In genomic region chr6:103872219-103872618, GRCh38 we compare ENCODE assay signal across 18 cellular contexts.
DNase-seq lines count a peak whose midpoint lies in the region; ATAC-seq lines count a peak whose summit lies in the region.
"Had no signal": no experiment of that assay in that cellular context is flagged by ENCODE, and none has a peak within 500 bp of the region (broad histone marks: within the 10 kb centered on the region; RNA-seq: fewer than 3 reads in every experiment).

No MANE protein-coding gene starts in this region.

- no peak overlapping the region for H3K27ac Mint-ChIP-seq in activated T-helper 17 cell treated with anti-CD3 and anti-CD28 coated beads, Interleukin-2, amount 50 U/mL, for 72 hours
- H3K27ac Mint-ChIP-seq: CD4-positive, alpha-beta memory T cell; T-helper 17 cell had no signal

- no peak overlapping the region for H3K4me2 ChIP-seq in neuronal stem cell (ENCODE audit: insufficient read depth, low read length, poor library complexity, severe bottlenecking)
- H3K4me2 ChIP-seq: GM23338 had no signal

- no peaks in the 10 kb centered on the region for H3K36me3 Mint-ChIP-seq in activated T-helper 17 cell treated with anti-CD3 and anti-CD28 coated beads, Interleukin-2, amount 50 U/mL, for 72 hours (ENCODE audit: low read depth)
- H3K36me3 Mint-ChIP-seq: CD4-positive, alpha-beta memory T cell had no signal

- no CpG with 5 or more reads among the region's 2 CpGs for WGBS in neuronal stem cell (ENCODE audit: extremely low coverage in 2 of 2, insufficient read length in 2 of 2, insufficient replicate concordance in 1 of 2), 2 donors

- no peak for ATAC-seq in left lobe of liver
- ATAC-seq in activated T-helper 17 cell treated with anti-CD3 and anti-CD28 coated beads, Interleukin-2, amount 50 U/mL, for 72 hours (replicated peaks), result no peak
- ATAC-seq: K562, T-helper 17 cell had no signal

- no peak overlapping the region for H2BK5ac ChIP-seq in neuronal stem cell (ENCODE audit: low read length)

- H2BK120ac ChIP-seq in neuronal stem cell (ENCODE audit: low read depth, low read length), result no peak overlapping the region

- H2BK15ac ChIP-seq in neuronal stem cell (ENCODE audit: low read length), result no peak overlapping the region

- H3K4me3 ChIP-seq in SK-N-MC, result no peak overlapping the region
- no peak overlapping the region for H3K4me3 ChIP-seq in neuronal stem cell (ENCODE audit: low read length in 2 of 2)
- H3K4me3 ChIP-seq: GM23338, K562 had no signal

- H2AK5ac ChIP-seq in neuronal stem cell (ENCODE audit: low read depth, low read length), result no peak overlapping the region

- no peak overlapping the region for H2BK12ac ChIP-seq in neuronal stem cell (ENCODE audit: low read length)

- H3K4ac ChIP-seq in neuronal stem cell (ENCODE audit: low read length), result no peak overlapping the region

- H3K9ac ChIP-seq in SK-N-MC (ENCODE audit: insufficient read length) (no peak overlapping the region), neuronal stem cell (ENCODE audit: low read depth, low read length, poor library complexity) (no peak overlapping the region)

- no peak overlapping the region for H4K91ac ChIP-seq in neuronal stem cell (ENCODE audit: low read depth, low read length, poor library complexity)

- H3K9me3 ChIP-seq in SK-N-MC (ENCODE audit: low read depth, low read length), result no peaks in the 10 kb centered on the region
- no peaks in the 10 kb centered on the region for H3K9me3 ChIP-seq in neuronal stem cell (replicated peaks in 1 of 2; ENCODE audit: control insufficient read depth in 2 of 2, insufficient read depth in 1 of 2, low read depth in 1 of 2, low read length in 2 of 2)

- peak in 2 of 3 experiments; percentile 20 to 72 for DNase-seq in NCI-H1417 (lab: John Stamatoyannopoulos, UW)
- DNase-seq in NCI-H1417 treated with DMSO at 0.1 percent for 48 hours (lab: John Stamatoyannopoulos, UW), result no peak
- peak; percentile 56 for DNase-seq in NCI-H1694 (lab: John Stamatoyannopoulos, UW)
- no peak for DNase-seq in SK-N-MC (ENCODE audit: low read depth, low spot score)
- no peak for DNase-seq in neuronal stem cell (ENCODE audit: low spot score)
- DNase-seq in left lobe of liver (ENCODE audit: low spot score), result no peak
- DNase-seq in activated CD8-positive, alpha-beta memory T cell treated with anti-CD3 and anti-CD28 coated beads, Interleukin-2, amount 50 U/mL, for 48 hours, result no peak
- DNase-seq: Calu3; CD4-positive, alpha-beta memory T cell; DMS79 treated with DMSO at 0.1 percent for 48 hours; NCI-H2107; NK-92 treated with Interleukin-12 subunit alpha and Interleukin-12 subunit beta, amount 100 ng/mL, for 24 hours; SHP77; T-helper 17 cell had no signal

- no peaks in the 10 kb centered on the region for H3K27me3 ChIP-seq in neuronal stem cell (ENCODE audit: control insufficient read depth in 3 of 3, insufficient read depth in 3 of 3, low read depth in 1 of 3, low read length in 3 of 3)

- H3K4me1 ChIP-seq in neuronal stem cell (ENCODE audit: control insufficient read depth in 2 of 2, insufficient read depth in 1 of 2, low read depth in 1 of 2, low read length in 2 of 2), result peaks cover 2 to 34% of the 10 kb centered on the region in 2 donors

- no peaks in the 10 kb centered on the region for H3K27me3 Mint-ChIP-seq in activated T-helper 17 cell treated with anti-CD3 and anti-CD28 coated beads, Interleukin-2, amount 50 U/mL, for 72 hours
- H3K27me3 Mint-ChIP-seq: CD4-positive, alpha-beta memory T cell; T-helper 17 cell had no signal

- no peaks in the 10 kb centered on the region for H3K4me1 Mint-ChIP-seq in activated T-helper 17 cell treated with anti-CD3 and anti-CD28 coated beads, Interleukin-2, amount 50 U/mL, for 72 hours
- H3K4me1 Mint-ChIP-seq: CD4-positive, alpha-beta memory T cell; T-helper 17 cell had no signal

- H3K36me3 ChIP-seq in SK-N-MC (ENCODE audit: insufficient read depth, low read length), result peaks cover 4% of the 10 kb centered on the region; the same call in 1 of the 2 replicates
- no peaks in the 10 kb centered on the region for H3K36me3 ChIP-seq in neuronal stem cell (replicated peaks in 1 of 2; ENCODE audit: control insufficient read depth in 2 of 2, insufficient read depth in 2 of 2, low read length in 2 of 2)

- H3K27ac ChIP-seq in SK-N-MC (peak overlapping the region; percentile 82; the same call in 1 of the 2 replicates), neuronal stem cell (replicated peaks; ENCODE audit: low read length) (no peak overlapping the region)
- H3K27ac ChIP-seq: 22Rv1 had no signal

- no peak overlapping the region for H4K8ac ChIP-seq in neuronal stem cell (ENCODE audit: low read depth, low read length)

- no peak overlapping the region for H3K4me3 Mint-ChIP-seq in activated T-helper 17 cell treated with anti-CD3 and anti-CD28 coated beads, Interleukin-2, amount 50 U/mL, for 72 hours
- H3K4me3 Mint-ChIP-seq: CD4-positive, alpha-beta memory T cell; GM23338; T-helper 17 cell had no signal

- H3K14ac ChIP-seq in neuronal stem cell (ENCODE audit: low read length), result no peak overlapping the region

- peak overlapping the region; percentile 12 for H2AFZ ChIP-seq in neuronal stem cell (ENCODE audit: low read length)
- H2AFZ ChIP-seq: GM23338 had no signal

- peaks cover 5% of the 10 kb centered on the region for H3K9me3 Mint-ChIP-seq in activated T-helper 17 cell treated with anti-CD3 and anti-CD28 coated beads, Interleukin-2, amount 50 U/mL, for 72 hours
- H3K9me3 Mint-ChIP-seq: GM23338 had no signal

- no peaks in the 10 kb centered on the region for H3K79me1 ChIP-seq in neuronal stem cell (ENCODE audit: low read depth, low read length)

- no peak overlapping the region for H3K18ac ChIP-seq in neuronal stem cell (ENCODE audit: low read length)

- H3K23ac ChIP-seq in neuronal stem cell (ENCODE audit: low read depth, low read length, poor library complexity), result no peak overlapping the region

Comparison
In these comparisons a context has a peak if more than half of its experiments do, and no peak if none do; other contexts are left out.
1. DNase-seq: peak in NCI-H1417 (2 of 3) and NCI-H1694 (single experiment); none in NCI-H1417 treated with DMSO at 0.1 percent for 48 hours (single experiment), SK-N-MC (single experiment), neuronal stem cell (single experiment), left lobe of liver (single experiment) and activated CD8-positive, alpha-beta memory T cell treated with anti-CD3 and anti-CD28 coated beads, Interleukin-2, amount 50 U/mL, for 48 hours (single experiment).